In genomic region chr2:186713664-186714063, GRCh38 we compare ENCODE assay signal across 21 cellular contexts.
"Had no signal": no experiment of that assay in that cellular context is flagged by ENCODE, and none has a peak within 500 bp of the region (broad histone marks: within the 10 kb centered on the region; RNA-seq: fewer than 3 reads in every experiment).

No MANE protein-coding gene starts in this region.

- ATAC-seq: activated CD4-positive, CD25-positive, alpha-beta regulatory T cell treated with anti-CD3 and anti-CD28 coated beads, Interleukin-2, amount 50 U/mL, for 24 hours; esophagus mucosa; heart left ventricle; SK-N-SH treated with all-trans-retinoic acid at 6 μM for 48 hours had no signal

- H3K4me3 Mint-ChIP-seq: activated naive CD8-positive, alpha-beta T cell; naive B cell had no signal

- H3K36me3 ChIP-seq: breast epithelium, heart left ventricle, right atrium auricular region, spleen, stomach, thoracic aorta had no signal

- H3K4me3 ChIP-seq: breast epithelium, heart left ventricle, right atrium auricular region, spleen, stomach, thoracic aorta had no signal

- H3K27ac ChIP-seq: breast epithelium, heart left ventricle, right atrium auricular region, spleen, stomach, thoracic aorta had no signal

- H3K4me1 ChIP-seq: breast epithelium, heart left ventricle, right atrium auricular region, spleen, stomach had no signal

- H3K9me3 ChIP-seq: breast epithelium, heart left ventricle, right atrium auricular region, spleen, stomach, thoracic aorta had no signal

- DNase-seq: activated CD4-positive, alpha-beta T cell treated with anti-CD3 and anti-CD28 coated beads, Interleukin-2, amount 50 U/mL, for 1 hour; activated CD8-positive, alpha-beta memory T cell treated with anti-CD3 and anti-CD28 coated beads for 24 hours; activated gamma-delta T cell treated with Interleukin-2 at 50 U/mL for 16 hours; amygdala; foreskin fibroblast; heart left ventricle; islet precursor cell; naive B cell; spleen; stimulated activated CD4-positive, alpha-beta T cell treated with anti-CD3 and anti-CD28 coated beads, Interleukin-1b, Interleukin-23, amount 100 ng/mL, for 48 hours; stomach; T-helper 1 cell; T1000 had no signal

- H3K4me1 Mint-ChIP-seq: naive B cell had no signal

- H3K9me3 Mint-ChIP-seq: naive B cell had no signal

- H3K27me3 ChIP-seq: breast epithelium, heart left ventricle, right atrium auricular region, spleen, stomach had no signal

- H3K27ac Mint-ChIP-seq: activated naive CD8-positive, alpha-beta T cell; naive B cell; progenitor cell of endocrine pancreas had no signal

- H3K27me3 Mint-ChIP-seq: activated naive CD8-positive, alpha-beta T cell; naive B cell; progenitor cell of endocrine pancreas had no signal

- H3K36me3 Mint-ChIP-seq: activated naive CD8-positive, alpha-beta T cell; naive B cell had no signal
